In genomic region chr7:151342102-151342646, GRCh38 we compare ENCODE assay signal across 8 cellular contexts. TPM values are rescaled to one million over a fixed set of nuclear protein-coding genes. Genes with fewer than 3 reads are reported as not detected.
A peak's percentile ranks its signal among the peaks of the same experiment; 100 is the strongest.
DNase-seq lines count a peak whose midpoint lies in the region; ATAC-seq and TF ChIP-seq lines count a peak whose summit lies in the region.

No MANE protein-coding gene starts in this region.

- CTCF ChIA-PET in Panc1 (lab: Charles Lee) = interaction anchor here (0.6 to 1.7 kb wide), 3 partner anchors 8 to 54 kb away, joined by 3 to 9 read pairs (median 7); no protein-coding TSS in a partner anchor

- TF ChIP-seq POLR2A in esophagus squamous epithelium (IDR thresholded peaks at IDR 0.05) = no peak
- no peak for TF ChIP-seq POLR2A in prostate gland (IDR thresholded peaks at IDR 0.05)

- 1 to 2% methylated on average over 11 of the region's 11 CpGs for WGBS in esophagus squamous epithelium, 2 donors
- whole genome bisulfite sequencing in prostate gland = 4% methylated on average over 11 of the region's 11 CpGs

- no peaks in the 10 kb centered on the region for H3K9me3 ChIP-seq in Panc1 (ENCODE audit: control insufficient read depth, insufficient read depth, low read depth, low read length)
- H3K9me3 ChIP-seq in esophagus squamous epithelium = no peaks in the 10 kb centered on the region
- no peaks in the 10 kb centered on the region for H3K9me3 ChIP-seq in prostate gland

- H3K36me3 ChIP-seq in Panc1 (ENCODE audit: control insufficient read depth, insufficient read depth, low read length) (peaks cover 13% of the 10 kb centered on the region; the same call in 1 of the 2 replicates), esophagus squamous epithelium (peaks cover 4 to 30% (median 8%) of the 10 kb centered on the region in 3 donors), prostate gland (peaks cover 0 to 7% of the 10 kb centered on the region in 2 donors)

- H3K27me3 ChIP-seq in Panc1 (ENCODE audit: control insufficient read depth, insufficient read depth, low read length) = no peaks in the 10 kb centered on the region
- H3K27me3 ChIP-seq in esophagus squamous epithelium = no peaks in the 10 kb centered on the region
- H3K27me3 ChIP-seq in prostate gland (replicated peaks; ENCODE audit: insufficient read depth) = no peaks in the 10 kb centered on the region

- H3K4me3 ChIP-seq in Panc1 (ENCODE audit: low read depth in 2 of 2, low read length in 2 of 2) (peak overlapping the region; percentile 70 to 90), esophagus squamous epithelium (peak overlapping the region; percentile 60 to 88 (median 86)), prostate gland (peak overlapping the region; percentile 81 to 95)

- ATAC-seq in HG02759 (IDR thresholded peaks at IDR 0.05; ENCODE audit: unreplicated experiment) = peak; percentile 44
- ATAC-seq in Panc1 = no peak
- no peak for ATAC-seq in HG03045 (IDR thresholded peaks at IDR 0.05; ENCODE audit: unreplicated experiment)

- POLR2A ChIA-PET in Panc1 (lab: Charles Lee) = interaction anchor here (0.9 kb wide), 1 partner anchor 20 kb away, joined by 3 read pairs; no protein-coding TSS in a partner anchor

- BruUV-seq in Panc1 (replicated peaks; lab: Mats Ljungman, UMichigan) = no TSS peak

- DNase-seq in NOMO-1 treated with DMSO at 0.1 percent for 48 hours (lab: John Stamatoyannopoulos, UW; ENCODE audit: unreplicated experiment) (peak; percentile 25), NOMO-1 treated with dmso at 0.1 percent for 144 hours (lab: John Stamatoyannopoulos, UW; ENCODE audit: unreplicated experiment) (no peak), Panc1 (ENCODE audit: low read depth, low spot score) (no peak), esophagus squamous epithelium (lab: John Stamatoyannopoulos, UW) (no peak), prostate gland (ENCODE audit: low spot score) (no peak)
- DNase-seq in activated CD8-positive, alpha-beta memory T cell treated with anti-CD3 and anti-CD28 coated beads, Interleukin-2, amount 50 U/mL, for 48 hours = no peak

- peak overlapping the region; percentile 88 for H3K27ac ChIP-seq in Panc1 (ENCODE audit: low read length)
- H3K27ac ChIP-seq in esophagus squamous epithelium = peak overlapping the region; percentile 72 to 91 (median 88)
- peak overlapping the region; percentile 72 to 80 for H3K27ac ChIP-seq in prostate gland

- H3K4me1 ChIP-seq in Panc1 (ENCODE audit: control insufficient read depth, insufficient read depth, low read length) (peaks cover 11% of the 10 kb centered on the region), esophagus squamous epithelium (peaks cover 4 to 38% (median 19%) of the 10 kb centered on the region in 3 donors), prostate gland (replicated peaks) (peaks cover 7% of the 10 kb centered on the region)

- intact Hi-C loops in Panc1 (cut with micrococcal nuclease; ENCODE audit: unreplicated experiment) (no loop called here), esophagus squamous epithelium (cut with DNase I) (no loop called here), prostate gland (cut with DNase I) (loop anchor here (5.0 kb wide), 1 partner anchor 90 kb away; no protein-coding TSS in a partner anchor)

- in situ Hi-C loops in Panc1 (cut with HindIII; ENCODE audit: low pct_unique_long_range_greater_than_20kb, low sequenced_read_pairs) = no loop called here

- TF ChIP-seq CTCF in Panc1 (IDR thresholded peaks at IDR 0.05) (no peak), esophagus squamous epithelium (IDR thresholded peaks at IDR 0.05) (no peak), prostate gland (IDR thresholded peaks at IDR 0.05) (no peak)

RNA-seq across cellular contexts. Expression of gene NUB1, which starts 0.6 kb away (rescaled TPM):
- total RNA-seq in Panc1 (2021; ENCODE audit: unreplicated experiment) = 50.5 TPM
- 41.4 TPM for polyA plus RNA-seq in Panc1 (2012; ENCODE audit: insufficient read length)
- 10 to 100 TPM; 16.8 to 46.7 (median 26.1) TPM for total RNA-seq in esophagus squamous epithelium
- 10 to 100 TPM; 46.4 to 53.7 TPM for total RNA-seq in prostate gland
